In the genomic region with DNA sequence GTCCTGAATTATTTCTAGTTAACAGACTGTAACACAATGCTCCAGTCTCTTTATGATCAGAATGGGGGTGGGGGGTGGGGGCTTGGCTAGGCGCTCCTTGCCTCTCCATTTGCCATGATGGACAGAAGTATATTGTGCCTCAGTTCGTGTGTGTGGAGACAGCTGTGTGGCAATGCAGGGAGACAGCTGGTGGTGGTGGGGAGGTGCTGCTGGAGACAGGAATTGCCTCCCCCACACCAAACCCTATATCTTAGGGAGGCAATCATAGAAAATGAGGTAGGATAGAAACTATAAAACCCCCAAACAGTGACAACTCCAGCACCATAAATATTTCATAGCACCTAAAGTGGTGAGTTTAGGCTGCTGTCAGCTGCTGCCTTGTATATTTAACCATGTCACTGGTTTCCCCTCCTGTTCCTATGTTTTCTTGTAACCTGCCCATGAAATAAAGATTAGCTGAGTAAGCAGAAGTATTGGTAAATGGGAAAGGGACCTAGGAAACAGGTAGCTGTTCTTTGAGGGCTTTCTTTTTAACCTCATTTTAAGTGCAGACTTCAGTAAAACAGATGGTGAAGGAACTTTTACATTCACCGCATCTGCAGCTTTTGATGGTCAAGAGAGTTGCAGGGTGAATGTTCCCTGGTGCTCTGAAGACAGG, we compare ENCODE assay signal across 15 cellular contexts. TPM values are rescaled to one million over a fixed set of nuclear protein-coding genes. Genes with fewer than 3 reads are reported as not detected.
DNase-seq lines count a peak whose midpoint lies in the region; ATAC-seq and TF ChIP-seq lines count a peak whose summit lies in the region.
"Had no signal": no experiment of that assay in that cellular context is flagged by ENCODE, and none has a peak within 500 bp of the region (broad histone marks: within the 10 kb centered on the region; RNA-seq: fewer than 3 reads in every experiment).

No MANE protein-coding gene starts in this region.

- H3K4me1 Mint-ChIP-seq in nephron (peaks cover 68% of the 10 kb centered on the region), T-helper 17 cell (peaks cover 25% of the 10 kb centered on the region)
- peaks cover 28% of the 10 kb centered on the region for H3K4me1 Mint-ChIP-seq in stimulated activated memory B cell treated with anti-CD40 and anti-IgM and Interleukin-4, amounts not matched to agents 10 μg/mL and 1 μg/mL and 100 μg/mL, for 72 hours

- intact Hi-C loops in esophagus muscularis mucosa (cut with DNase I), result loop anchor here (5.0 kb wide), 1 partner anchor 159 kb away; no protein-coding TSS in a partner anchor

- H3K36me3 ChIP-seq in SK-N-SH (replicated peaks in 1 of 2; ENCODE audit: control insufficient read depth in 1 of 2, insufficient read depth in 2 of 2, low read length in 1 of 2) (peaks cover 0 to 28% of the 10 kb centered on the region in 2 experiments), esophagus muscularis mucosa (peaks cover 0 to 9% (median 0%) of the 10 kb centered on the region in 4 donors), upper lobe of left lung (peaks cover 0 to 12% (median 0%) of the 10 kb centered on the region in 4 donors)
- H3K36me3 ChIP-seq: tibial nerve had no signal

- no peaks in the 10 kb centered on the region for H3K27me3 ChIP-seq in SK-N-SH (ENCODE audit: insufficient read depth)
- H3K27me3 ChIP-seq in esophagus muscularis mucosa, result no peaks in the 10 kb centered on the region
- H3K27me3 ChIP-seq in upper lobe of left lung, result no peaks in the 10 kb centered on the region
- H3K27me3 ChIP-seq: tibial nerve had no signal

- TF ChIP-seq EP300 in SK-N-SH (IDR thresholded peaks at IDR 0.05; ENCODE audit: borderline replicate concordance in 1 of 2, low read depth in 1 of 2, low read length in 1 of 2) (no peak), esophagus muscularis mucosa (IDR thresholded peaks at IDR 0.05) (no peak), upper lobe of left lung (IDR thresholded peaks at IDR 0.05) (no peak)

- H3K27ac ChIP-seq in SK-N-SH (ENCODE audit: low read depth in 2 of 2, low read length in 1 of 2), result no peak overlapping the region
- H3K27ac ChIP-seq in esophagus muscularis mucosa (replicated peaks in 1 of 4), result peak overlapping the region; percentile 53 to 94 (median 76)
- H3K27ac ChIP-seq in upper lobe of left lung, result peak overlapping the region; percentile 42 to 97 (median 81)
- H3K27ac ChIP-seq: KMS-11 had no signal

- POLR2A ChIA-PET in SK-N-SH (lab: Yijun Ruan, JAX), result interaction anchor here (0.9 kb wide), 1 partner anchor 219 kb away, joined by 4 read pairs; no protein-coding TSS in a partner anchor

- no peaks in the 10 kb centered on the region for H3K36me3 Mint-ChIP-seq in nephron (ENCODE audit: low read depth)
- H3K36me3 Mint-ChIP-seq in T-helper 17 cell (ENCODE audit: low read depth), result peaks cover 2% of the 10 kb centered on the region
- no peaks in the 10 kb centered on the region for H3K36me3 Mint-ChIP-seq in stimulated activated memory B cell treated with anti-CD40 and anti-IgM and Interleukin-4, amounts not matched to agents 10 μg/mL and 1 μg/mL and 100 μg/mL, for 72 hours
- H3K36me3 Mint-ChIP-seq: mesothelial cell of epicardium had no signal

- TF ChIP-seq CTCF in SK-N-SH (IDR thresholded peaks at IDR 0.05) (no peak), esophagus muscularis mucosa (IDR thresholded peaks at IDR 0.05) (no peak), nephron (IDR thresholded peaks at IDR 0.05; ENCODE audit: unreplicated experiment in 3 of 3) (no peak), upper lobe of left lung (IDR thresholded peaks at IDR 0.05) (no peak)

- CTCF ChIA-PET in SK-N-SH (lab: Yijun Ruan, JAX), result interaction anchor here (0.8 to 19.9 kb wide), 26 partner anchors 8 to 1008 kb away, joined by 3 to 579 read pairs (median 6); no protein-coding TSS in a partner anchor

- H3K4me3 ChIP-seq in SK-N-SH (ENCODE audit: low read depth in 2 of 2, low read length in 1 of 2), result peak overlapping the region; percentile 93 to 96; a peak in 2 of 4 replicates
- peak overlapping the region; percentile 72 to 98 (median 88) for H3K4me3 ChIP-seq in esophagus muscularis mucosa
- peak overlapping the region; percentile 72 to 94 (median 82) for H3K4me3 ChIP-seq in upper lobe of left lung

- H3K27ac Mint-ChIP-seq in nephron (peak overlapping the region; percentile 60 to 96 (median 72)), T-helper 17 cell (no peak overlapping the region)
- H3K27ac Mint-ChIP-seq in stimulated activated memory B cell treated with anti-CD40 and anti-IgM and Interleukin-4, amounts not matched to agents 10 μg/mL and 1 μg/mL and 100 μg/mL, for 72 hours, result no peak overlapping the region
- H3K27ac Mint-ChIP-seq: activated T-helper 17 cell treated with anti-CD3 and anti-CD28 coated beads, Interleukin-2, amount 50 U/mL, for 72 hours; mesothelial cell of epicardium had no signal

- WGBS in SK-N-SH (ENCODE audit: low lambda C conversion rate), result 92% methylated on average over 3 of the region's 3 CpGs
- WGBS in esophagus muscularis mucosa, result 50% methylated on average over 2 of the region's 3 CpGs
- WGBS in upper lobe of left lung, 2 donors, result 64 to 67% methylated on average over 3 of the region's 3 CpGs

- DNase-seq in SK-N-SH, result no peak
- no peak for DNase-seq in esophagus muscularis mucosa (ENCODE audit: extremely low spot score)
- no peak for DNase-seq in upper lobe of left lung
- DNase-seq in T-helper 17 cell, result no peak
- DNase-seq: activated CD4-positive, alpha-beta T cell treated with anti-CD3 and anti-CD28 coated beads, Interleukin-2, amount 50 U/mL, for 48 hours; NCI-H2171 had no signal

- peaks cover 15% of the 10 kb centered on the region for H3F3A ChIP-seq in SK-N-SH (replicated peaks; ENCODE audit: insufficient read depth)

- H3K4me2 ChIP-seq in SK-N-SH, result peak overlapping the region; percentile 93
- H3K4me2 ChIP-seq: KMS-11 had no signal

- H3K9me3 Mint-ChIP-seq in nephron, result no peaks in the 10 kb centered on the region
- no peaks in the 10 kb centered on the region for H3K9me3 Mint-ChIP-seq in stimulated activated memory B cell treated with anti-CD40 and anti-IgM and Interleukin-4, amounts not matched to agents 10 μg/mL and 1 μg/mL and 100 μg/mL, for 72 hours
- H3K9me3 Mint-ChIP-seq: activated T-helper 17 cell treated with anti-CD3 and anti-CD28 coated beads, Interleukin-2, amount 50 U/mL, for 72 hours; mesothelial cell of epicardium had no signal

- H3K9me3 ChIP-seq in SK-N-SH, result no peaks in the 10 kb centered on the region
- H3K9me3 ChIP-seq in esophagus muscularis mucosa, result no peaks in the 10 kb centered on the region
- no peaks in the 10 kb centered on the region for H3K9me3 ChIP-seq in upper lobe of left lung
- H3K9me3 ChIP-seq in T-helper 17 cell (ENCODE audit: control insufficient read depth, low read length, poor library complexity, severe bottlenecking), result no peaks in the 10 kb centered on the region
- H3K9me3 ChIP-seq: tibial nerve had no signal

- peaks cover 83% of the 10 kb centered on the region for H3K79me2 ChIP-seq in SK-N-SH (ENCODE audit: insufficient read depth)

- peaks cover 17% of the 10 kb centered on the region; the same call in 1 of the 2 replicates for H4K20me1 ChIP-seq in SK-N-SH (ENCODE audit: insufficient read depth)

- H3K4me3 Mint-ChIP-seq in nephron, result peak overlapping the region; percentile 90 to 94 (median 93)
- no peak overlapping the region for H3K4me3 Mint-ChIP-seq in T-helper 17 cell
- H3K4me3 Mint-ChIP-seq in stimulated activated memory B cell treated with anti-CD40 and anti-IgM and Interleukin-4, amounts not matched to agents 10 μg/mL and 1 μg/mL and 100 μg/mL, for 72 hours, result no peak overlapping the region
- H3K4me3 Mint-ChIP-seq: activated T-helper 17 cell treated with anti-CD3 and anti-CD28 coated beads, Interleukin-2, amount 50 U/mL, for 72 hours had no signal

- peaks cover 20 to 65% of the 10 kb centered on the region in 2 experiments; a peak in 3 of 4 replicates for H3K4me1 ChIP-seq in SK-N-SH (ENCODE audit: control insufficient read depth in 1 of 2, insufficient read depth in 2 of 2, low read depth in 1 of 2, low read length in 1 of 2)
- H3K4me1 ChIP-seq in esophagus muscularis mucosa, result peaks cover 45 to 87% (median 84%) of the 10 kb centered on the region in 4 donors
- peaks cover 57 to 73% (median 63%) of the 10 kb centered on the region in 4 donors for H3K4me1 ChIP-seq in upper lobe of left lung

- no peak overlapping the region for H2AFZ ChIP-seq in SK-N-SH (ENCODE audit: low read depth)

- TF ChIP-seq POLR2A in esophagus muscularis mucosa (IDR thresholded peaks at IDR 0.05; ENCODE audit: low read depth) (no peak), upper lobe of left lung (IDR thresholded peaks at IDR 0.05) (no peak)

- no peaks in the 10 kb centered on the region for H3K9me2 ChIP-seq in SK-N-SH

- no peak for TF ChIP-seq RAD21 in SK-N-SH (IDR thresholded peaks at IDR 0.05; ENCODE audit: low read length)

- no peak for ATAC-seq in SK-N-SH treated with all-trans-retinoic acid at 6 μM for 48 hours
- ATAC-seq in upper lobe of left lung (ENCODE audit: low FRiP score in 2 of 2), result no peak
- no peak for ATAC-seq in T-helper 17 cell
- ATAC-seq in GM21447 (IDR thresholded peaks at IDR 0.05; ENCODE audit: unreplicated experiment), result no peak
- no peak for ATAC-seq in stimulated activated memory B cell treated with anti-CD40 and anti-IgM and Interleukin-4, amounts not matched to agents 10 μg/mL and 1 μg/mL and 100 μg/mL, for 72 hours
- ATAC-seq: activated T-helper 17 cell treated with anti-CD3 and anti-CD28 coated beads, Interleukin-2, amount 50 U/mL, for 72 hours; sciatic nerve had no signal

- H3K27me3 Mint-ChIP-seq in nephron (ENCODE audit: low read depth) (peaks cover 8% of the 10 kb centered on the region), T-helper 17 cell (peaks cover 57% of the 10 kb centered on the region)
- no peaks in the 10 kb centered on the region for H3K27me3 Mint-ChIP-seq in stimulated activated memory B cell treated with anti-CD40 and anti-IgM and Interleukin-4, amounts not matched to agents 10 μg/mL and 1 μg/mL and 100 μg/mL, for 72 hours

- no peak overlapping the region for H3K9ac ChIP-seq in SK-N-SH
- H3K9ac ChIP-seq: KMS-11 had no signal

TF ChIP-seq in SK-N-SH, 30 proteins besides CTCF, POLR2A, EP300 and RAD21 (continues in another document):
- TF ChIP-seq POLR2AphosphoS5 (IDR thresholded peaks at IDR 0.05; ENCODE audit: low read depth, low read length) (no peak), FOSL2 (IDR thresholded peaks at IDR 0.05; ENCODE audit: borderline replicate concordance, low read depth) (no peak), SIN3A (IDR thresholded peaks at IDR 0.05; ENCODE audit: borderline replicate concordance, low read depth, low read length) (no peak), TCF12 (IDR thresholded peaks at IDR 0.05) (no peak)

TF ChIP-seq in SK-N-SH treated with all-trans-retinoic acid at 6 μM for 48 hours, 23 proteins besides CTCF, POLR2A, EP300 and RAD21 (continues in another document):
- TF ChIP-seq ARNTL (CRISPR knock-in tag; IDR thresholded peaks at IDR 0.05; ENCODE audit: borderline replicate concordance, low read depth), result no peak
- no peak for TF ChIP-seq ESRRG (CRISPR knock-in tag; IDR thresholded peaks at IDR 0.05)

RNA-seq across cellular contexts. Expression of gene PLXNA2, which starts 3.4 kb away (rescaled TPM):
- 7.3 and 8.5 TPM in 2 replicates for polyA plus RNA-seq in SK-N-SH (2012; rRNA removed)
- polyA plus RNA-seq in SK-N-SH (2012; cell fraction: cytosol; rRNA removed), result 3.9 and 6.2 TPM in 2 replicates
- polyA plus RNA-seq in SK-N-SH (2012; cell fraction: nucleus; rRNA removed), result 31.0 and 36.0 TPM in 2 replicates
- total RNA-seq in esophagus muscularis mucosa (10 to 100 TPM; 19.8 to 41.6 (median 27.9) TPM), upper lobe of left lung (100 to 1,000 TPM in 3 of 6 donors, 10 to 100 TPM in 3; 77.5 to 150 (median 101) TPM), T-helper 17 cell (1 to 10 TPM; 1.0 to 2.2 TPM)

Comparison
In these comparisons a context has a peak if more than half of its experiments do, and no peak if none do; other contexts are left out.
1. H3K27ac ChIP-seq: peak in esophagus muscularis mucosa (4 of 4) and upper lobe of left lung (4 of 4); none in SK-N-SH (0 of 2).
2. H3K27ac Mint-ChIP-seq: peak in nephron (3 of 3); none in T-helper 17 cell (single experiment) and stimulated activated memory B cell treated with anti-CD40 and anti-IgM and Interleukin-4, amounts not matched to agents 10 μg/mL and 1 μg/mL and 100 μg/mL, for 72 hours (single experiment).
3. H3K4me3 Mint-ChIP-seq: peak in nephron (3 of 3); none in T-helper 17 cell (single experiment) and stimulated activated memory B cell treated with anti-CD40 and anti-IgM and Interleukin-4, amounts not matched to agents 10 μg/mL and 1 μg/mL and 100 μg/mL, for 72 hours (single experiment).
4. RNA of gene PLXNA2, which starts 3.4 kb away (total RNA-seq): 77.5 to 150 TPM in upper lobe of left lung and 19.8 to 41.6 TPM in esophagus muscularis mucosa; 1.0 to 2.2 TPM in T-helper 17 cell; every median in the first group is over 4 times any median in the second.
5. Peak in every context shown above with its lines, with median percentiles within 50 percentile points of each other: H3K4me3 ChIP-seq.